ENCODE assay signal across 1 cellular context in genomic region chr12:122094735-122095561, GRCh38.
TF ChIP-seq lines count a peak whose summit lies in the region.

No MANE protein-coding gene starts in this region.

TF ChIP-seq in HEK293, 187 proteins besides CTCF, POLR2A, EP300 and RAD21 (continued from another document):
- 0 out of 2 replicates have a peak, but pooled peaks have one; percentile 26 for TF ChIP-seq SALL2 (tag by site-specific recombination; IDR thresholded peaks at IDR 0.05; ENCODE audit: borderline replicate concordance)
- TF ChIP-seq ZNF324 (tag by site-specific recombination; IDR thresholded peaks at IDR 0.05), result 0 out of 2 replicates have a peak, but pooled peaks have one; percentile 35
- TF ChIP-seq ZEB2 (tag by site-specific recombination; IDR thresholded peaks at IDR 0.05), result peak; percentile 68; the same call in 1 of the 2 replicates
- TF ChIP-seq ZNF391 (tag by site-specific recombination; IDR thresholded peaks at IDR 0.05; ENCODE audit: borderline replicate concordance, low read depth), result peak; percentile 91; the same call in 1 of the 2 replicates
- no peak for TF ChIP-seq ZNF544 (tag by site-specific recombination; IDR thresholded peaks at IDR 0.05)
- peak; percentile 66; the same call in 1 of the 2 replicates for TF ChIP-seq ZNF248 (tag by site-specific recombination; IDR thresholded peaks at IDR 0.05)
- TF ChIP-seq ZSCAN5A (tag by site-specific recombination; IDR thresholded peaks at IDR 0.05), result 0 out of 2 replicates have a peak, but pooled peaks have one; percentile 76
- peak; percentile 63; the same call in 1 of the 2 replicates for TF ChIP-seq GLI4 (tag by site-specific recombination; IDR thresholded peaks at IDR 0.05)
- no peak for TF ChIP-seq ZNF174 (tag by site-specific recombination; IDR thresholded peaks at IDR 0.05)
- TF ChIP-seq ELK4 (IDR thresholded peaks at IDR 0.05; ENCODE audit: borderline replicate concordance, low read depth, low read length), result no peak
- peak; percentile 26; the same call in 1 of the 2 replicates for TF ChIP-seq AEBP2 (tag by site-specific recombination; IDR thresholded peaks at IDR 0.05; ENCODE audit: borderline replicate concordance)
- TF ChIP-seq ZNF513 (tag by site-specific recombination; IDR thresholded peaks at IDR 0.05), result no peak
- TF ChIP-seq ZSCAN4 (tag by site-specific recombination; IDR thresholded peaks at IDR 0.05), result peak; percentile 58
- TF ChIP-seq ZSCAN16 (tag by site-specific recombination; IDR thresholded peaks at IDR 0.05), result no peak; the same call in 1 of the 2 replicates
- TF ChIP-seq ZNF221 (tag by site-specific recombination; IDR thresholded peaks at IDR 0.05; ENCODE audit: borderline replicate concordance), result no peak
- TF ChIP-seq ZSCAN18 (tag by site-specific recombination; IDR thresholded peaks at IDR 0.05), result 0 out of 2 replicates have a peak, but pooled peaks have one; percentile 15
- TF ChIP-seq ZNF23 (tag by site-specific recombination; IDR thresholded peaks at IDR 0.05; ENCODE audit: borderline replicate concordance), result 0 out of 2 replicates have a peak, but pooled peaks have one; percentile 19
- TF ChIP-seq ZNF169 (tag by site-specific recombination; IDR thresholded peaks at IDR 0.05), result peak; percentile 66; the same call in 1 of the 2 replicates
- TF ChIP-seq ZNF629 (tag by site-specific recombination; IDR thresholded peaks at IDR 0.05), result 0 out of 2 replicates have a peak, but pooled peaks have one; percentile 12
- peak; percentile 81; the same call in 1 of the 2 replicates for TF ChIP-seq ZNF148 (tag by site-specific recombination; IDR thresholded peaks at IDR 0.05; ENCODE audit: borderline replicate concordance)
- 0 out of 2 replicates have a peak, but pooled peaks have one; percentile 22 for TF ChIP-seq GFI1B (tag by site-specific recombination; IDR thresholded peaks at IDR 0.05)
- no peak for TF ChIP-seq TRIM28 (IDR thresholded peaks at IDR 0.05; ENCODE audit: borderline replicate concordance, low read length)
- TF ChIP-seq ZNF18 (tag by site-specific recombination; IDR thresholded peaks at IDR 0.05), result peak; percentile 97
- peak; percentile 45; the same call in 1 of the 2 replicates for TF ChIP-seq SCRT1 (tag by site-specific recombination; IDR thresholded peaks at IDR 0.05; ENCODE audit: borderline replicate concordance)
- peak; percentile 20; the same call in 1 of the 2 replicates for TF ChIP-seq ZNF76 (tag by site-specific recombination; IDR thresholded peaks at IDR 0.05; ENCODE audit: borderline replicate concordance, low read depth)
- TF ChIP-seq INSM2 (tag by site-specific recombination; IDR thresholded peaks at IDR 0.05), result peak; percentile 90
- TF ChIP-seq ZNF10 (tag by site-specific recombination; IDR thresholded peaks at IDR 0.05), result no peak
